ENCODE assay signal across 8 cellular contexts in the genomic region with DNA sequence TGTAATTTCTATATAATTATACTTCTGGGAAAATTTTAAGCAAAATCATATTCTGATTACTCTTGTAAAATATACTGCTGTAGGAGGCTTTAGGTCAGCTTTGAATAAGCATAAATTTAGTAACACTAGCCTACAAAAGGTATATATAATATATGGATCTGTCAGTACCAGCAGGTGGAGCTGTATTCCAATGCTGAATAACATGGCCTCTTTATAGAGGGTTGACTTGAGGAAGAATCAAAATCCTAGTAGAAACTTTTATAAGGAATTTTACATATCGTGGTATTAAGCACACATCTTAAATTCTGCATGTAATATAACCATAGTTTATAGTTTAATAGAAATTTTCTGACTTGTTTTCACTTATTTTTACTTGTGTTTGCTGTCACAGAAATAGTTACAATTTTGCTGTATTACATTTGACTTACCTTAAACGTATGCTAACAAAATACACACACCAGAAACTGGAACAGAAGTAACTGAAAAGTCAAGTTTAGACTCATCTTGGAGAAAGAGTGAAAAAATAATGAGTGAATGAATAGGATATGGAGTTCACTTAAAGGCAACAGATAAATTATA.
DNase-seq lines count a peak whose midpoint lies in the region; ATAC-seq and TF ChIP-seq lines count a peak whose summit lies in the region.

No MANE protein-coding gene starts in this region.

- H3K9ac ChIP-seq in OCI-LY3 (ENCODE audit: low read length): no peak overlapping the region

- H3K79me2 ChIP-seq in OCI-LY3 (ENCODE audit: low read length) (no peaks in the 10 kb centered on the region), osteoblast (ENCODE audit: insufficient read depth, low read length) (no peaks in the 10 kb centered on the region)

- H3K36me3 ChIP-seq in OCI-LY3 (replicated peaks; ENCODE audit: low read depth, low read length) (no peaks in the 10 kb centered on the region), osteoblast (ENCODE audit: insufficient read depth, low read length) (no peaks in the 10 kb centered on the region)

- H3K9me3 ChIP-seq in OCI-LY3 (ENCODE audit: insufficient read depth, low read length) (no peaks in the 10 kb centered on the region), osteoblast (ENCODE audit: low read depth, low read length) (no peaks in the 10 kb centered on the region)

- no peak overlapping the region for H3K4me2 ChIP-seq in OCI-LY3 (ENCODE audit: low read length)
- no peak overlapping the region for H3K4me2 ChIP-seq in osteoblast (ENCODE audit: insufficient read depth, low read length)

- peak; percentile 5 for DNase-seq in stimulated activated CD4-positive, alpha-beta T cell treated with anti-CD3 and anti-CD28 coated beads, Interleukin-4, amount 100 ng/mL, for 24 hours
- no peak for DNase-seq in stimulated activated CD4-positive, alpha-beta T cell treated with anti-CD3 and anti-CD28 coated beads, Interleukin-15, amount 100 ng/mL, for 24 hours
- DNase-seq in HS-27A (ENCODE audit: low read depth) (peak; percentile 26), dorsolateral prefrontal cortex (no peak), osteoblast (ENCODE audit: insufficient read length, low spot score, missing footprints) (no peak), GOT3 (lab: John Stamatoyannopoulos, UW) (no peak)

- H4K20me1 ChIP-seq in OCI-LY3 (ENCODE audit: insufficient read depth, low read length) (no peaks in the 10 kb centered on the region), osteoblast (ENCODE audit: insufficient read depth, low read length) (no peaks in the 10 kb centered on the region)

- H3K4me3 ChIP-seq in OCI-LY3 (ENCODE audit: low read length): no peak overlapping the region
- H3K4me3 ChIP-seq in dorsolateral prefrontal cortex: no peak overlapping the region
- no peak overlapping the region for H3K4me3 ChIP-seq in osteoblast (ENCODE audit: insufficient read depth, low read length)

- intact Hi-C loops in dorsolateral prefrontal cortex (cut with DNase I): loop anchor here in 1 of 2 donors (2.0 kb wide), 1 partner anchor 399 kb away; no protein-coding TSS in a partner anchor

- no peak overlapping the region for H2AFZ ChIP-seq in OCI-LY3 (ENCODE audit: low read depth, low read length)
- no peak overlapping the region for H2AFZ ChIP-seq in osteoblast (ENCODE audit: low read length)

- H3K27me3 ChIP-seq in OCI-LY3 (ENCODE audit: low read depth, low read length): no peaks in the 10 kb centered on the region
- peaks cover 0 to 5% (median 0%) of the 10 kb centered on the region in 45 donors for H3K27me3 ChIP-seq in dorsolateral prefrontal cortex
- no peaks in the 10 kb centered on the region for H3K27me3 ChIP-seq in osteoblast (ENCODE audit: insufficient read depth, low read length)

- no peak overlapping the region for H3K27ac ChIP-seq in OCI-LY3 (ENCODE audit: low read length)
- no peak overlapping the region for H3K27ac ChIP-seq in dorsolateral prefrontal cortex
- H3K27ac ChIP-seq in osteoblast (ENCODE audit: low read depth, low read length): no peak overlapping the region

- ATAC-seq in GM21737 (IDR thresholded peaks at IDR 0.05; ENCODE audit: unreplicated experiment): no peak

- H3K4me1 ChIP-seq in OCI-LY3 (ENCODE audit: low read length) (no peaks in the 10 kb centered on the region), osteoblast (ENCODE audit: insufficient read depth, low read length) (peaks cover 6% of the 10 kb centered on the region)

- peak; percentile 84 for TF ChIP-seq CTCF in OCI-LY3 (IDR thresholded peaks at IDR 0.05; ENCODE audit: low read depth, low read length)
- peak; percentile 26 to 69 (median 53) for TF ChIP-seq CTCF in dorsolateral prefrontal cortex (IDR thresholded peaks at IDR 0.05 in 54 of 56, conservative IDR thresholded peaks at IDR 0.05 in 2 of 56; ENCODE audit: low read depth in 1 of 56, partially characterized antibody in 56 of 56)
- TF ChIP-seq CTCF in osteoblast (IDR thresholded peaks at IDR 0.05; ENCODE audit: extremely low read depth, low read depth, low read length): peak; percentile 72

Comparison
In these comparisons a context has a peak if more than half of its experiments do, and no peak if none do; other contexts are left out.
1. DNase-seq: peak in stimulated activated CD4-positive, alpha-beta T cell treated with anti-CD3 and anti-CD28 coated beads, Interleukin-4, amount 100 ng/mL, for 24 hours (single experiment) and HS-27A (single experiment); none in stimulated activated CD4-positive, alpha-beta T cell treated with anti-CD3 and anti-CD28 coated beads, Interleukin-15, amount 100 ng/mL, for 24 hours (single experiment), dorsolateral prefrontal cortex (0 of 10), osteoblast (single experiment) and GOT3 (single experiment).
2. Peak in every context shown above with its lines, with median percentiles within 50 percentile points of each other: CTCF ChIP-seq.